In the genomic region with DNA sequence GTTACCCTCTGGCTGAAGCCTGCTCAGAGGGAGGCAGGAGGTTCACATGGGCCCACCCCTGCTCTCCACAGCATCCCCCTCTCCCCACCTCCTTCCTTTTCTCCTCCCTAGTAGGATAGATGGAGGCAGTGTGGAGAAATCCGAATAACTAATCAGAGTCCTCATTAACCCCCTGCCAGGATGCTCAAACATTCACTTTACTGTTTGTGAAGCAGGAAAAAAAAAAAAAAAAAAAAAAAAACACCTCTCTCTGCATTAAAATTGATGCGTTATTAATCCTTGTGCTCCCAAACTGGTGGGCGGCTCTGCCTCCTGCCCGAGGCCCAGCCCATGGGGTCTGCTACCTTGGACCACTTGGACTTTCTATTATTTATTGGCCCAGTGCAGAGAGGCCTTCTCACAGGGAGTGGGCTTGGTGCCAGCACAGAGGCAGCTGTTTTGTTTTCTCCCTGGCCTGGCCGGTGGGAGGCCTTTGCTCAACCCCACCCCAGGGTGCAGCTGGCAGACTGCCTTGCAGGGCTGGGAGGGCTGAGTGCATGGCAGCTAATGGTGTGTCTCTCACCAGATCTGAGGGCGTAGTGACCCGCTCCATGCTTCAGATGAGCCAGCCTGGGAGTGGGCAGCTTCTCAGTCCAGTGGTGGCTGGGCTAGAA, we compare ENCODE assay signal across 1 cellular context.
TF ChIP-seq lines count a peak whose summit lies in the region.

No MANE protein-coding gene starts in this region.

TF ChIP-seq in IMR-90, 13 proteins besides CTCF, POLR2A, EP300 and RAD21 (continued from another document):
- no peak for TF ChIP-seq RFX5 (IDR thresholded peaks at IDR 0.05; ENCODE audit: low read depth, low read length)
- TF ChIP-seq, protein P1, sequence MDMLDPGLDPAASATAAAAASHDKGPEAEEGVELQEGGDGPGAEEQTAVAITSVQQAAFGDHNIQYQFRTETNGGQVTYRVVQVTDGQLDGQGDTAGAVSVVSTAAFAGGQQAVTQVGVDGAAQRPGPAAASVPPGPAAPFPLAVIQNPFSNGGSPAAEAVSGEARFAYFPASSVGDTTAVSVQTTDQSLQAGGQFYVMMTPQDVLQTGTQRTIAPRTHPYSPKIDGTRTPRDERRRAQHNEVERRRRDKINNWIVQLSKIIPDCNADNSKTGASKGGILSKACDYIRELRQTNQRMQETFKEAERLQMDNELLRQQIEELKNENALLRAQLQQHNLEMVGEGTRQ (IDR thresholded peaks at IDR 0.05; ENCODE audit: low read depth, low read length), result no peak
- no peak for TF ChIP-seq RCOR1 (IDR thresholded peaks at IDR 0.05; ENCODE audit: insufficient replicate concordance, low read length)
- TF ChIP-seq SMC3 (IDR thresholded peaks at IDR 0.05; ENCODE audit: low read depth, low read length), result no peak
- TF ChIP-seq BHLHE40 (IDR thresholded peaks at IDR 0.05; ENCODE audit: low read depth, low read length), result no peak
- TF ChIP-seq CHD1 (IDR thresholded peaks at IDR 0.05; ENCODE audit: low read depth, low read length), result no peak
- TF ChIP-seq MAFK (IDR thresholded peaks at IDR 0.05; ENCODE audit: low read depth, low read length), result no peak
- TF ChIP-seq CEBPB (IDR thresholded peaks at IDR 0.05; ENCODE audit: low read depth, low read length), result no peak
- TF ChIP-seq MAZ (IDR thresholded peaks at IDR 0.05; ENCODE audit: borderline replicate concordance, low read depth, low read length), result no peak
- TF ChIP-seq, protein P2, sequence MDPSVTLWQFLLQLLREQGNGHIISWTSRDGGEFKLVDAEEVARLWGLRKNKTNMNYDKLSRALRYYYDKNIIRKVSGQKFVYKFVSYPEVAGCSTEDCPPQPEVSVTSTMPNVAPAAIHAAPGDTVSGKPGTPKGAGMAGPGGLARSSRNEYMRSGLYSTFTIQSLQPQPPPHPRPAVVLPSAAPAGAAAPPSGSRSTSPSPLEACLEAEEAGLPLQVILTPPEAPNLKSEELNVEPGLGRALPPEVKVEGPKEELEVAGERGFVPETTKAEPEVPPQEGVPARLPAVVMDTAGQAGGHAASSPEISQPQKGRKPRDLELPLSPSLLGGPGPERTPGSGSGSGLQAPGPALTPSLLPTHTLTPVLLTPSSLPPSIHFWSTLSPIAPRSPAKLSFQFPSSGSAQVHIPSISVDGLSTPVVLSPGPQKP (IDR thresholded peaks at IDR 0.05; ENCODE audit: borderline replicate concordance, low read depth, low read length), result no peak
TF ChIP-seq in IMR-90: peak in this region for 0.
